ENCODE assay signal across 8 cellular contexts in genomic region chr19:19689023-19689422, GRCh38. TPM values are rescaled to one million over a fixed set of nuclear protein-coding genes. Genes with fewer than 3 reads are reported as not detected.
DNase-seq lines count a peak whose midpoint lies in the region; ATAC-seq, FAIRE-seq and TF ChIP-seq lines count a peak whose summit lies in the region.
"Not testable (repeated sequence)": the region's sequence is repeated elsewhere in the genome, so short reads cannot be mapped to it uniquely, and the experiment has no call there.

No MANE protein-coding gene starts in this region.

- H3K4me3 ChIP-seq in K562: not testable (repeated sequence)

- not testable (repeated sequence) for H3K36me3 ChIP-seq in K562 (ENCODE audit: control insufficient read depth, insufficient read depth, low read length)

- not testable (repeated sequence) for H3K9me3 Mint-ChIP-seq in WTC11
- H3K9me3 Mint-ChIP-seq in activated CD8-positive, alpha-beta T cell treated with anti-CD3 and anti-CD28 coated beads for 36 hours: peaks cover 18% of the 10 kb centered on the region
- H3K9me3 Mint-ChIP-seq in activated T-cell treated with anti-CD3 and anti-CD28 coated beads, Interleukin-2, amount 50 U/mL, for 72 hours: peaks cover 8 to 11% of the 10 kb centered on the region in 2 donors
- H3K9me3 Mint-ChIP-seq in activated naive CD4-positive, alpha-beta T cell treated with anti-CD3 and anti-CD28 coated beads, Interleukin-2, amount 10 ng/mL, durations not matched to agents 7 days and 5 days: peaks cover 29% of the 10 kb centered on the region

- CTCF ChIA-PET in WTC11 (lab: Charles Lee); activated CD8-positive, alpha-beta T cell treated with anti-CD3 and anti-CD28 coated beads for 36 hours (lab: Charles Lee); activated naive CD4-positive, alpha-beta T cell treated with anti-CD3 and anti-CD28 coated beads, Interleukin-2, amount 10 ng/mL, durations not matched to agents 7 days and 5 days (lab: Charles Lee); K562 (lab: Yijun Ruan, JAX; ENCODE audit: low intra/inter-chr PET ratio): not testable (repeated sequence)

- intact Hi-C loops in activated CD8-positive, alpha-beta T cell treated with anti-CD3 and anti-CD28 coated beads for 36 hours (cut with micrococcal nuclease); K562 (cut with micrococcal nuclease): not testable (repeated sequence)

- H3K27ac ChIP-seq in K562 (ENCODE audit: extremely low read depth, low read depth, low read length): not testable (repeated sequence)

- not testable (repeated sequence) for H3K4me1 Mint-ChIP-seq in WTC11; activated CD8-positive, alpha-beta T cell treated with anti-CD3 and anti-CD28 coated beads for 36 hours (ENCODE audit: low read depth); activated T-cell treated with anti-CD3 and anti-CD28 coated beads, Interleukin-2, amount 50 U/mL, for 72 hours (ENCODE audit: low read depth); activated naive CD4-positive, alpha-beta T cell treated with anti-CD3 and anti-CD28 coated beads, Interleukin-2, amount 10 ng/mL, durations not matched to agents 7 days and 5 days

- POLR2A ChIA-PET in WTC11 (lab: Charles Lee): interaction anchor here (0.6 kb wide), 1 partner anchor 172 kb away, joined by 3 read pairs; no protein-coding TSS in a partner anchor
- POLR2A ChIA-PET in activated CD8-positive, alpha-beta T cell treated with anti-CD3 and anti-CD28 coated beads for 36 hours (lab: Charles Lee): interaction anchor here (1.1 kb wide), 1 partner anchor 20 kb away, joined by 3 read pairs; no protein-coding TSS in a partner anchor
- POLR2A ChIA-PET in K562 (lab: Yijun Ruan, JAX): not testable (repeated sequence)

- not testable (repeated sequence) for H3K9me1 ChIP-seq in K562 (ENCODE audit: control insufficient read depth, insufficient read depth, low read length)

- not testable (repeated sequence) for TF ChIP-seq POLR2A in K562 (conservative IDR thresholded peaks at IDR 0.05)

- H4K20me1 ChIP-seq in K562 (replicated peaks; ENCODE audit: control insufficient read depth, insufficient read depth, low read length): not testable (repeated sequence)

- DNase-seq in KBM-7 (peak; percentile 36), NCI-H69 (lab: John Stamatoyannopoulos, UW) (peak; percentile 12)
- DNase-seq in WTC11 (ENCODE audit: low spot score); activated T-cell treated with anti-CD3 and anti-CD28 coated beads, Interleukin-2, amount 50 U/mL, for 72 hours; K562 (ENCODE audit: extremely low read depth in 1 of 4, low spot score in 3 of 4): not testable (repeated sequence)
- DNase-seq in activated CD8-positive, alpha-beta T cell treated with anti-CD3 and anti-CD28 coated beads for 36 hours: peak; percentile 50
- DNase-seq in activated naive CD4-positive, alpha-beta T cell treated with anti-CD3 and anti-CD28 coated beads, Interleukin-2, amount 10 ng/mL, durations not matched to agents 7 days and 5 days: peak; percentile 39
- peak; percentile 24 for DNase-seq in stimulated activated CD4-positive, alpha-beta T cell treated with anti-CD3 and anti-CD28 coated beads, Interleukin-15, amount 100 ng/mL, for 24 hours

- H2AFZ ChIP-seq in K562 (ENCODE audit: low read depth, low read length): not testable (repeated sequence)

- H3K27me3 Mint-ChIP-seq in WTC11 (ENCODE audit: low read depth); activated CD8-positive, alpha-beta T cell treated with anti-CD3 and anti-CD28 coated beads for 36 hours; activated T-cell treated with anti-CD3 and anti-CD28 coated beads, Interleukin-2, amount 50 U/mL, for 72 hours (ENCODE audit: low read depth); activated naive CD4-positive, alpha-beta T cell treated with anti-CD3 and anti-CD28 coated beads, Interleukin-2, amount 10 ng/mL, durations not matched to agents 7 days and 5 days: not testable (repeated sequence)

- not testable (repeated sequence) for BruUV-seq in K562 (replicated peaks; lab: Mats Ljungman, UMichigan)

- H3K9me3 ChIP-seq in K562 (replicated peaks; ENCODE audit: control insufficient read depth, insufficient read depth, low read depth, low read length): not testable (repeated sequence)

- H3K4me2 ChIP-seq in K562 (ENCODE audit: insufficient read depth, low read length): not testable (repeated sequence)

- not testable (repeated sequence) for TF ChIP-seq RAD21 in K562 (CRISPR knock-in tag; conservative IDR thresholded peaks at IDR 0.05 in 1 of 2, IDR thresholded peaks at IDR 0.05 in 1 of 2)

- H3K36me3 Mint-ChIP-seq in WTC11: not testable (repeated sequence)
- H3K36me3 Mint-ChIP-seq in activated CD8-positive, alpha-beta T cell treated with anti-CD3 and anti-CD28 coated beads for 36 hours (ENCODE audit: low read depth): peaks cover 35% of the 10 kb centered on the region
- H3K36me3 Mint-ChIP-seq in activated T-cell treated with anti-CD3 and anti-CD28 coated beads, Interleukin-2, amount 50 U/mL, for 72 hours (ENCODE audit: insufficient read depth in 2 of 2): peaks cover 12 to 23% of the 10 kb centered on the region in 2 donors
- peaks cover 47% of the 10 kb centered on the region for H3K36me3 Mint-ChIP-seq in activated naive CD4-positive, alpha-beta T cell treated with anti-CD3 and anti-CD28 coated beads, Interleukin-2, amount 10 ng/mL, durations not matched to agents 7 days and 5 days

- not testable (repeated sequence) for H3K4me1 ChIP-seq in K562 (replicated peaks in 1 of 2; ENCODE audit: control insufficient read depth in 2 of 2, insufficient read depth in 2 of 2, low read length in 2 of 2)

- not testable (repeated sequence) for TF ChIP-seq EP300 in K562 (IDR thresholded peaks at IDR 0.05; ENCODE audit: low read length)

- not testable (repeated sequence) for H3K4me3 Mint-ChIP-seq in WTC11; activated CD8-positive, alpha-beta T cell treated with anti-CD3 and anti-CD28 coated beads for 36 hours; activated T-cell treated with anti-CD3 and anti-CD28 coated beads, Interleukin-2, amount 50 U/mL, for 72 hours; activated naive CD4-positive, alpha-beta T cell treated with anti-CD3 and anti-CD28 coated beads, Interleukin-2, amount 10 ng/mL, durations not matched to agents 7 days and 5 days

- not testable (repeated sequence) for H3K9ac ChIP-seq in K562 (ENCODE audit: insufficient read depth in 1 of 2, low read depth in 2 of 2, low read length in 2 of 2)

- ATAC-seq in WTC11, K562: not testable (repeated sequence)
- ATAC-seq in activated CD8-positive, alpha-beta T cell treated with anti-CD3 and anti-CD28 coated beads for 36 hours: peak; percentile 40
- peak; percentile 10 to 52 for ATAC-seq in activated T-cell treated with anti-CD3 and anti-CD28 coated beads, Interleukin-2, amount 50 U/mL, for 72 hours (replicated peaks in 1 of 2)

- TF ChIP-seq CTCF in WTC11 (IDR thresholded peaks at IDR 0.05); activated CD8-positive, alpha-beta T cell treated with anti-CD3 and anti-CD28 coated beads for 36 hours (IDR thresholded peaks at IDR 0.05); K562 (IDR thresholded peaks at IDR 0.05 in 2 of 3, conservative IDR thresholded peaks at IDR 0.05 in 1 of 3; ENCODE audit: insufficient read depth in 2 of 3, low read depth in 1 of 3, low read length in 3 of 3): not testable (repeated sequence)

- WGBS in K562 (ENCODE audit: insufficient coverage, low coverage, missing lambda C conversion rate): 76% methylated on average over 9 of the region's 10 CpGs

- H3K27ac Mint-ChIP-seq in WTC11; activated CD8-positive, alpha-beta T cell treated with anti-CD3 and anti-CD28 coated beads for 36 hours; activated T-cell treated with anti-CD3 and anti-CD28 coated beads, Interleukin-2, amount 50 U/mL, for 72 hours; activated naive CD4-positive, alpha-beta T cell treated with anti-CD3 and anti-CD28 coated beads, Interleukin-2, amount 10 ng/mL, durations not matched to agents 7 days and 5 days: not testable (repeated sequence)

- not testable (repeated sequence) for H3K79me2 ChIP-seq in K562 (ENCODE audit: control insufficient read depth, insufficient read depth, low read length)

- not testable (repeated sequence) for H3K27me3 ChIP-seq in K562 (ENCODE audit: control insufficient read depth in 2 of 2, insufficient read depth in 2 of 2, low read length in 2 of 2)

- in situ Hi-C loops in KBM-7 (cut with MboI; ENCODE audit: low pct_unique_long_range_greater_than_20kb, low sequenced_read_pairs); K562 (cut with MboI): not testable (repeated sequence)

- not testable (repeated sequence) for FAIRE-seq in K562 (lab: Jason Lieb, UNC)

RNA-seq across cellular contexts. Expression of gene ZNF101, which starts 20.4 kb away (rescaled TPM):
- total RNA-seq in WTC11 (2021): 51.3 to 54.0 TPM (median 51.4 TPM) in 3 replicates
- total RNA-seq in activated CD8-positive, alpha-beta T cell treated with anti-CD3 and anti-CD28 coated beads for 36 hours: 10 to 100 TPM; 82.5 to 85.2 TPM
- 10 to 100 TPM; 67.1 to 77.2 TPM for total RNA-seq in activated T-cell treated with anti-CD3 and anti-CD28 coated beads, Interleukin-2, amount 50 U/mL, for 72 hours
- total RNA-seq in K562 (2011; cell fraction: chromatin; rRNA removed; ENCODE audit: low replicate concordance): 25.4 and 44.7 TPM in 2 replicates
- total RNA-seq in K562 (2011; cell fraction: nucleolus; rRNA removed): 19.6 and 22.2 TPM in 2 replicates
- total RNA-seq in K562 (2011; cell fraction: nucleoplasm; rRNA removed): 33.1 and 41.5 TPM in 2 replicates
- 9.5 and 10.6 TPM in 2 replicates for total RNA-seq in K562 (2014; rRNA removed)
- 19.3 and 19.8 TPM in 2 replicates for total RNA-seq in K562 (2014; rRNA removed; fragmentation: Illumina TruSeq; extraction: Trizol)
- 14.6 and 14.7 TPM in 2 replicates for total RNA-seq in K562 (2015; rRNA removed; fragmentation: Illumina TruSeq; extraction: Trizol)
- total RNA-seq in K562 (2021): 13.1 and 17.5 TPM in 2 replicates
- 14.9 and 20.3 TPM in 2 replicates for polyA plus RNA-seq in K562 (2011; rRNA removed)
- polyA plus RNA-seq in K562 (2011; cell fraction: cytosol; rRNA removed): 4.6 and 7.6 TPM in 2 replicates
- polyA plus RNA-seq in K562 (2011; cell fraction: nucleus; rRNA removed): 6.4 and 7.7 TPM in 2 replicates
- 7.0 and 7.5 TPM in 2 replicates for polyA plus RNA-seq in K562 (2012)
- 10.6 and 11.1 TPM in 2 replicates for polyA plus RNA-seq in K562 (2014; fragmentation: Illumina TruSeq; extraction: Trizol)
- polyA plus RNA-seq in K562 (2014; fragmentation: Nextera tagmentation; extraction: Ambion mirVana): 10 to 100 TPM in 1 of 2 experiments, 1 to 10 TPM in 1; 9.6 to 11.8 TPM
- 8.6 and 12.4 TPM in 2 replicates for polyA plus RNA-seq in K562 (2014; rRNA removed)
- 28.3 and 34.7 TPM in 2 replicates for polyA minus RNA-seq in K562 (2011; rRNA and poly(A)+ RNA removed)
- 7.5 and 7.6 TPM in 2 replicates for polyA minus RNA-seq in K562 (2011; cell fraction: cytosol; rRNA and poly(A)+ RNA removed)
- 4.4 and 9.1 TPM in 2 replicates for polyA minus RNA-seq in K562 (2011; cell fraction: nucleus; rRNA and poly(A)+ RNA removed)

RNA-seq across cellular contexts. Expression of gene ATP13A1, which starts 25.5 kb away (rescaled TPM):
- total RNA-seq in WTC11 (2021): 63.4 to 82.6 TPM (median 64.3 TPM) in 3 replicates
- 10 to 100 TPM; 52.4 to 53.1 TPM for total RNA-seq in activated CD8-positive, alpha-beta T cell treated with anti-CD3 and anti-CD28 coated beads for 36 hours
- total RNA-seq in activated T-cell treated with anti-CD3 and anti-CD28 coated beads, Interleukin-2, amount 50 U/mL, for 72 hours: 10 to 100 TPM; 48.8 to 65.4 TPM
- total RNA-seq in K562 (2011; cell fraction: chromatin; rRNA removed; ENCODE audit: low replicate concordance): 206 and 610 TPM in 2 replicates
- total RNA-seq in K562 (2011; cell fraction: nucleolus; rRNA removed): 371 and 377 TPM in 2 replicates
- 207 and 218 TPM in 2 replicates for total RNA-seq in K562 (2011; cell fraction: nucleoplasm; rRNA removed)
- total RNA-seq in K562 (2014; rRNA removed): 32.5 and 41.6 TPM in 2 replicates
- 20.1 and 21.6 TPM in 2 replicates for total RNA-seq in K562 (2014; rRNA removed; fragmentation: Illumina TruSeq; extraction: Trizol)
- total RNA-seq in K562 (2015; rRNA removed; fragmentation: Illumina TruSeq; extraction: Trizol): 19.6 and 21.8 TPM in 2 replicates
- total RNA-seq in K562 (2021): 68.0 and 83.8 TPM in 2 replicates
- 23.1 and 45.6 TPM in 2 replicates for polyA plus RNA-seq in K562 (2011; rRNA removed)
- 27.8 and 39.0 TPM in 2 replicates for polyA plus RNA-seq in K562 (2011; cell fraction: cytosol; rRNA removed)
- 418 and 536 TPM in 2 replicates for polyA plus RNA-seq in K562 (2011; cell fraction: nucleus; rRNA removed)
- polyA plus RNA-seq in K562 (2012): 43.7 and 80.1 TPM in 2 replicates
- 27.9 and 46.9 TPM in 2 replicates for polyA plus RNA-seq in K562 (2014; fragmentation: Illumina TruSeq; extraction: Trizol)
- 1 to 10 TPM in 1 of 2 experiments, under 1 TPM in 1; 0.90 to 1.8 TPM for polyA plus RNA-seq in K562 (2014; fragmentation: Nextera tagmentation; extraction: Ambion mirVana)
- polyA plus RNA-seq in K562 (2014; rRNA removed): 49.2 and 58.9 TPM in 2 replicates
- 35.7 and 39.3 TPM in 2 replicates for polyA minus RNA-seq in K562 (2011; rRNA and poly(A)+ RNA removed)
- polyA minus RNA-seq in K562 (2011; cell fraction: cytosol; rRNA and poly(A)+ RNA removed): 32.4 and 39.3 TPM in 2 replicates
- polyA minus RNA-seq in K562 (2011; cell fraction: nucleus; rRNA and poly(A)+ RNA removed): 107 and 134 TPM in 2 replicates

RNA-seq across cellular contexts. Expression of gene ZNF14, which starts 43.9 kb away (rescaled TPM):
- total RNA-seq in WTC11 (2021): 5.7 to 6.6 TPM (median 6.6 TPM) in 3 replicates
- 1 to 10 TPM; 8.6 to 9.3 TPM for total RNA-seq in activated CD8-positive, alpha-beta T cell treated with anti-CD3 and anti-CD28 coated beads for 36 hours
- total RNA-seq in activated T-cell treated with anti-CD3 and anti-CD28 coated beads, Interleukin-2, amount 50 U/mL, for 72 hours: 10 to 100 TPM in 1 of 2 donors, 1 to 10 TPM in 1; 9.1 to 12.1 TPM
- 5.8 and 18.8 TPM in 2 replicates for total RNA-seq in K562 (2011; cell fraction: chromatin; rRNA removed; ENCODE audit: low replicate concordance)
- total RNA-seq in K562 (2011; cell fraction: nucleolus; rRNA removed): 4.7 and 6.4 TPM in 2 replicates
- 5.5 and 6.6 TPM in 2 replicates for total RNA-seq in K562 (2011; cell fraction: nucleoplasm; rRNA removed)
- total RNA-seq in K562 (2014; rRNA removed): 1.9 and 2.6 TPM in 2 replicates
- 6.4 and 7.4 TPM in 2 replicates for total RNA-seq in K562 (2014; rRNA removed; fragmentation: Illumina TruSeq; extraction: Trizol)
- total RNA-seq in K562 (2015; rRNA removed; fragmentation: Illumina TruSeq; extraction: Trizol): 4.8 and 4.9 TPM in 2 replicates
- total RNA-seq in K562 (2021): 2.6 and 2.9 TPM in 2 replicates
- 3.6 and 5.6 TPM in 2 replicates for polyA plus RNA-seq in K562 (2011; rRNA removed)
- 0.61 and 1.3 TPM in 2 replicates for polyA plus RNA-seq in K562 (2011; cell fraction: cytosol; rRNA removed)
- 1.1 and 1.2 TPM in 2 replicates for polyA plus RNA-seq in K562 (2011; cell fraction: nucleus; rRNA removed)
- polyA plus RNA-seq in K562 (2012): 2.3 and 3.6 TPM in 2 replicates
- 3.5 and 4.0 TPM in 2 replicates for polyA plus RNA-seq in K562 (2014; fragmentation: Illumina TruSeq; extraction: Trizol)
- polyA plus RNA-seq in K562 (2014; fragmentation: Nextera tagmentation; extraction: Ambion mirVana): 1 to 10 TPM; 2.6 to 7.0 TPM
- 2.2 and 2.4 TPM in 2 replicates for polyA plus RNA-seq in K562 (2014; rRNA removed)
- 7.7 and 8.9 TPM in 2 replicates for polyA minus RNA-seq in K562 (2011; rRNA and poly(A)+ RNA removed)
- polyA minus RNA-seq in K562 (2011; cell fraction: cytosol; rRNA and poly(A)+ RNA removed): 2.8 TPM in 2 replicates
- polyA minus RNA-seq in K562 (2011; cell fraction: nucleus; rRNA and poly(A)+ RNA removed): 1.5 and 2.6 TPM in 2 replicates

RNA-seq across cellular contexts. Expression of gene GMIP, which starts 45.6 kb away (rescaled TPM):
- total RNA-seq in WTC11 (2021) (19.8 to 23.0 TPM (median 21.9 TPM) in 3 replicates), K562 (2014; rRNA removed) (9.9 and 12.6 TPM in 2 replicates), K562 (2014; rRNA removed; fragmentation: Illumina TruSeq; extraction: Trizol) (2.2 and 3.9 TPM in 2 replicates), K562 (2015; rRNA removed; fragmentation: Illumina TruSeq; extraction: Trizol) (3.2 and 3.3 TPM in 2 replicates), K562 (2021) (13.5 and 15.8 TPM in 2 replicates)
- 10 to 100 TPM; 57.3 to 59.9 TPM for total RNA-seq in activated CD8-positive, alpha-beta T cell treated with anti-CD3 and anti-CD28 coated beads for 36 hours
- total RNA-seq in activated T-cell treated with anti-CD3 and anti-CD28 coated beads, Interleukin-2, amount 50 U/mL, for 72 hours: 10 to 100 TPM; 96.4 to 99.8 TPM
- total RNA-seq in K562 (2011; cell fraction: chromatin; rRNA removed; ENCODE audit: low replicate concordance): 36.6 and 78.6 TPM in 2 replicates
- total RNA-seq in K562 (2011; cell fraction: nucleolus; rRNA removed): 26.7 and 27.8 TPM in 2 replicates
- 17.3 and 24.6 TPM in 2 replicates for total RNA-seq in K562 (2011; cell fraction: nucleoplasm; rRNA removed)
- polyA plus RNA-seq in K562 (2011; rRNA removed) (2.9 and 5.1 TPM in 2 replicates), K562 (2014; fragmentation: Illumina TruSeq; extraction: Trizol) (5.4 and 6.3 TPM in 2 replicates), K562 (2014; fragmentation: Nextera tagmentation; extraction: Ambion mirVana) (under 1 TPM; 0.14 to 0.38 TPM), K562 (2014; rRNA removed) (6.8 and 12.5 TPM in 2 replicates)
- 2.3 and 3.5 TPM in 2 replicates for polyA plus RNA-seq in K562 (2011; cell fraction: cytosol; rRNA removed)
- 27.3 and 36.6 TPM in 2 replicates for polyA plus RNA-seq in K562 (2011; cell fraction: nucleus; rRNA removed)
- polyA plus RNA-seq in K562 (2012): 8.7 and 16.6 TPM in 2 replicates
- polyA minus RNA-seq in K562 (2011; rRNA and poly(A)+ RNA removed): 5.1 and 5.4 TPM in 2 replicates
- polyA minus RNA-seq in K562 (2011; cell fraction: cytosol; rRNA and poly(A)+ RNA removed): 3.7 and 6.4 TPM in 2 replicates
- polyA minus RNA-seq in K562 (2011; cell fraction: nucleus; rRNA and poly(A)+ RNA removed): 6.6 and 8.1 TPM in 2 replicates
